ENCODE assay signal across 8 cellular contexts in genomic region chr3:37308247-37308646, GRCh38.
DNase-seq lines count a peak whose midpoint lies in the region; TF ChIP-seq lines count a peak whose summit lies in the region.

No MANE protein-coding gene starts in this region.

- H3K4me1 ChIP-seq in breast epithelium (no peaks in the 10 kb centered on the region), OCI-LY7 (ENCODE audit: insufficient read depth, low read length, poor library complexity, severe bottlenecking) (no peaks in the 10 kb centered on the region), tibial nerve (peaks cover 0 to 13% (median 0%) of the 10 kb centered on the region in 4 donors)

- no peaks in the 10 kb centered on the region for H3K9me3 ChIP-seq in breast epithelium
- H3K9me3 ChIP-seq in OCI-LY7 (ENCODE audit: low read length), result no peaks in the 10 kb centered on the region
- no peaks in the 10 kb centered on the region for H3K9me3 ChIP-seq in tibial nerve

- no peak for TF ChIP-seq CTCF in MCF 10A (IDR thresholded peaks at IDR 0.05; ENCODE audit: unreplicated experiment)
- no peak for TF ChIP-seq CTCF in breast epithelium (IDR thresholded peaks at IDR 0.05)
- peak; percentile 69 for TF ChIP-seq CTCF in OCI-LY7 (conservative IDR thresholded peaks at IDR 0.05; ENCODE audit: low read length)
- TF ChIP-seq CTCF in tibial nerve (IDR thresholded peaks at IDR 0.05), result peak in 3 of 5 experiments; percentile 12 to 31 (median 22)

- H3K9me3 Mint-ChIP-seq in MCF 10A (ENCODE audit: unreplicated experiment) (no peaks in the 10 kb centered on the region), immature natural killer cell (no peaks in the 10 kb centered on the region)

- H3K27me3 ChIP-seq in breast epithelium (no peaks in the 10 kb centered on the region), tibial nerve (no peaks in the 10 kb centered on the region)

- H3K9me2 ChIP-seq in OCI-LY7 (ENCODE audit: insufficient read depth, low read length), result no peaks in the 10 kb centered on the region

- H3K36me3 ChIP-seq in breast epithelium (no peaks in the 10 kb centered on the region), OCI-LY7 (ENCODE audit: insufficient read depth, low read length) (peaks cover 15% of the 10 kb centered on the region), tibial nerve (peaks cover 0 to 2% (median 0%) of the 10 kb centered on the region in 3 donors)

- H3K4me3 ChIP-seq in breast epithelium, result no peak overlapping the region
- no peak overlapping the region for H3K4me3 ChIP-seq in OCI-LY7 (ENCODE audit: low read depth, low read length, poor library complexity, severe bottlenecking)
- H3K4me3 ChIP-seq in tibial nerve, result no peak overlapping the region

- TF ChIP-seq EP300 in tibial nerve (IDR thresholded peaks at IDR 0.05), result no peak

- POLR2A ChIA-PET in MCF 10A (lab: Yijun Ruan, JAX) (interaction anchor here (0.6 kb wide), 1 partner anchor 471 kb away, joined by 3 read pairs; no protein-coding TSS in a partner anchor), OCI-LY7 (lab: Charles Lee) (interaction anchor here (0.6 to 0.7 kb wide), 3 partner anchors 40 to 823 kb away, joined by 3 to 4 read pairs (median 3); no protein-coding TSS in a partner anchor)

- H3K4me2 ChIP-seq in OCI-LY7 (ENCODE audit: low read length), result no peak overlapping the region

- DNase-seq in MCF 10A (ENCODE audit: unreplicated experiment) (peak; percentile 27), breast epithelium (ENCODE audit: low spot score in 2 of 2) (no peak), OCI-LY7 (ENCODE audit: low spot score) (peak; percentile 25), fibroblast of peridontal ligament (ENCODE audit: extremely low read depth) (peak; percentile 57), tibial nerve (ENCODE audit: low spot score in 2 of 2) (no peak), putamen (ENCODE audit: low spot score) (no peak), GOT3 (lab: John Stamatoyannopoulos, UW) (no peak), immature natural killer cell (no peak)

- H3K27ac Mint-ChIP-seq in MCF 10A (ENCODE audit: low read depth, unreplicated experiment) (no peak overlapping the region), immature natural killer cell (no peak overlapping the region)

- H3K36me3 Mint-ChIP-seq in MCF 10A (ENCODE audit: insufficient read depth, unreplicated experiment) (peaks cover 59% of the 10 kb centered on the region), immature natural killer cell (peaks cover 2 to 6% (median 6%) of the 10 kb centered on the region in 3 donors)

- no TSS peak for BruUV-seq in MCF 10A (replicated peaks; lab: Mats Ljungman, UMichigan)
- BruUV-seq in OCI-LY7 (replicated peaks; lab: Mats Ljungman, UMichigan), result no TSS peak

- no peaks in the 10 kb centered on the region for H3K79me2 ChIP-seq in OCI-LY7 (ENCODE audit: insufficient read depth, low read depth, low read length)

- TF ChIP-seq POLR2A in breast epithelium (IDR thresholded peaks at IDR 0.05) (no peak), tibial nerve (IDR thresholded peaks at IDR 0.05) (no peak)

- CTCF ChIA-PET in MCF 10A (lab: Yijun Ruan, JAX), result interaction anchor here (0.7 to 3.2 kb wide), 12 partner anchors 10 to 474 kb away, joined by 3 to 19 read pairs (median 4); no protein-coding TSS in a partner anchor
- CTCF ChIA-PET in OCI-LY7 (lab: Charles Lee; ENCODE audit: unreplicated experiment), result no interaction called here

- H3K4me1 Mint-ChIP-seq in MCF 10A (ENCODE audit: insufficient read depth, unreplicated experiment) (no peaks in the 10 kb centered on the region), immature natural killer cell (peaks cover 22 to 43% of the 10 kb centered on the region in 2 donors)

- H3K27ac ChIP-seq in breast epithelium (no peak overlapping the region), OCI-LY7 (ENCODE audit: low read depth, low read length, poor library complexity, severe bottlenecking) (no peak overlapping the region), tibial nerve (no peak overlapping the region)

- H3K4me3 Mint-ChIP-seq in MCF 10A (ENCODE audit: unreplicated experiment), result no peak overlapping the region
- H3K4me3 Mint-ChIP-seq in immature natural killer cell, result no peak overlapping the region

- H3K27me3 Mint-ChIP-seq in MCF 10A (ENCODE audit: insufficient read depth, unreplicated experiment) (no peaks in the 10 kb centered on the region), immature natural killer cell (ENCODE audit: low read depth in 3 of 3) (no peaks in the 10 kb centered on the region)

- H4K20me1 ChIP-seq in OCI-LY7 (ENCODE audit: insufficient read depth, low read length), result no peaks in the 10 kb centered on the region

- H2AFZ ChIP-seq in OCI-LY7 (ENCODE audit: low read length), result no peak overlapping the region

- intact Hi-C loops in MCF 10A (cut with micrococcal nuclease), result no loop called here
- intact Hi-C loops in breast epithelium (cut with DNase I; ENCODE audit: low total_unique reads), result no loop called here
- intact Hi-C loops in OCI-LY7 (cut with micrococcal nuclease; ENCODE audit: unreplicated experiment), result no loop called here

- 68 to 78% methylated on average over 2 of the region's 2 CpGs for WGBS in tibial nerve, 2 donors

Comparison
In these comparisons a context has a peak if more than half of its experiments do, and no peak if none do; other contexts are left out.
1. DNase-seq: peak in MCF 10A (single experiment), OCI-LY7 (single experiment) and fibroblast of peridontal ligament (single experiment); none in breast epithelium (0 of 2), tibial nerve (0 of 2), putamen (single experiment), GOT3 (single experiment) and immature natural killer cell (0 of 3).
2. CTCF ChIP-seq: peak in OCI-LY7 (single experiment) and tibial nerve (3 of 5); none in MCF 10A (single experiment) and breast epithelium (0 of 3).